29 cellular contexts compared by ENCODE assay signal in the genomic region with DNA sequence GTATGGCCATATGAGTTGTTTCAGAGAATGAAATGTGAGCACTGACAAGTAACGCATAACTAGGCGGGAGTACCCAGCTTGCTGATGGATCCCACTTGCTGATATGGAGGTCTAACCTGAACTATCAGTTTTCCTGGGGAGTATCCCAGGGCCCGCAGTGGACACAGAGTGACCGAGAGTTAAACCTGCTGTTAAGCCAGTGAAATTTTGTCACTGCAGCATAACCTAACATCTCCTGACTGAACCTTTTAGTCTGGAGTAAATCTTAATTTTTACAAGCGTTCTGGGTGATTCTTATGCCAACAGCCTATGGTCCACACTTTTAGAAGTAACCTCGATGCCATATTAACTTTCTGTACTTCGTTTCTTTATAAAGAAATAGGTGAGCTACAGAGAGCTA. TPM values are rescaled to one million over a fixed set of nuclear protein-coding genes. Genes with fewer than 3 reads are reported as not detected.
"Had no signal": no experiment of that assay in that cellular context is flagged by ENCODE, and none has a peak within 500 bp of the region (broad histone marks: within the 10 kb centered on the region; RNA-seq: fewer than 3 reads in every experiment).

No MANE protein-coding gene starts in this region.

- H3K79me2 ChIP-seq: parathyroid adenoma had no signal

- H3K9me3 ChIP-seq: ovary, psoas muscle, spleen, suprapubic skin, testis, tibial nerve, upper lobe of left lung, vagina had no signal

- ATAC-seq: naive thymus-derived CD4-positive, alpha-beta T cell; psoas muscle; right cardiac atrium; sciatic nerve; stimulated activated effector memory CD8-positive, alpha-beta T cell treated with anti-CD3 and anti-CD28 coated beads, Interleukin-12 subunit alpha, Interleukin-12 subunit beta, amount 100 ng/mL, for 72 hours; stimulated activated naive B cell treated with anti-CD40 and anti-IgM and Interleukin-4, amounts not matched to agents 10 μg/mL and 1 μg/mL and 100 μg/mL, for 72 hours; stimulated activated naive CD8-positive, alpha-beta T cell treated with anti-CD3 and anti-CD28 coated beads, Interleukin-15, amount 100 ng/mL, for 72 hours; stimulated activated naive CD8-positive, alpha-beta T cell treated with anti-CD3 and anti-CD28 coated beads, Interleukin-15, Interleukin-2, amounts not matched to agents 100 U/mL and 50 U/mL, for 24 hours had no signal

- FAIRE-seq: urothelium cell line had no signal

- H3K4me3 ChIP-seq: neural progenitor cell, ovary, psoas muscle, skin epidermis, smooth muscle cell, spleen, suprapubic skin, testis, tibial nerve, upper lobe of left lung, vagina had no signal

- H3K36me3 ChIP-seq: neural progenitor cell, ovary, spleen, suprapubic skin, tibial nerve, upper lobe of left lung, vagina had no signal

- H3K27me3 ChIP-seq: ovary, suprapubic skin, testis, tibial nerve, upper lobe of left lung, vagina had no signal

- H3K4me1 ChIP-seq: neural progenitor cell, parathyroid adenoma, psoas muscle, spleen, suprapubic skin, testis, tibial nerve, upper lobe of left lung, vagina had no signal

- DNase-seq: naive thymus-derived CD4-positive, alpha-beta T cell; occipital lobe; ovary; posterior cingulate gyrus; psoas muscle; right cardiac atrium; spleen; stimulated activated CD4-positive, alpha-beta T cell treated with anti-CD3 and anti-CD28 coated beads, Interleukin-12 subunit alpha, Interleukin-12 subunit beta, amount 100 ng/mL, for 4 hours; stimulated activated CD4-positive, alpha-beta T cell treated with anti-CD3 and anti-CD28 coated beads, Interleukin-1b, Interleukin-23, amount 100 ng/mL, for 48 hours; stimulated activated CD4-positive, alpha-beta T cell treated with anti-CD3 and anti-CD28 coated beads, Interleukin-4, amount 100 ng/mL, for 1 hour; stimulated activated CD4-positive, alpha-beta T cell treated with anti-CD3 and anti-CD28 coated beads, Interleukin-4, amount 100 ng/mL, for 4 hours; stimulated activated naive B cell treated with anti-CD40 and anti-IgM and Interleukin-4, amounts not matched to agents 10 μg/mL and 1 μg/mL and 100 μg/mL, for 72 hours; stimulated activated naive CD8-positive, alpha-beta T cell treated with anti-CD3 and anti-CD28 coated beads, Interleukin-15, amount 100 ng/mL, for 72 hours; stimulated activated naive CD8-positive, alpha-beta T cell treated with anti-CD3 and anti-CD28 coated beads, Interleukin-15, Interleukin-2, amounts not matched to agents 100 U/mL and 50 U/mL, for 24 hours; substantia nigra; testis; trophoblast cell; upper lobe of left lung had no signal

- H3K4me2 ChIP-seq: neural progenitor cell, smooth muscle cell had no signal

- H3K9ac ChIP-seq: neural progenitor cell, parathyroid adenoma had no signal

- H3K27ac ChIP-seq: neural progenitor cell, ovary, parathyroid adenoma, psoas muscle, skin epidermis, spleen, suprapubic skin, testis, tibial nerve, upper lobe of left lung, vagina had no signal

- H2AFZ ChIP-seq: neural progenitor cell, parathyroid adenoma had no signal

RNA-seq across cellular contexts. Expression of gene TGFA, which starts 54.4 kb away (rescaled TPM):
- total RNA-seq: osteoblast had no signal
